Comparison of ENCODE assay signal across 1 cellular context in the genomic region with DNA sequence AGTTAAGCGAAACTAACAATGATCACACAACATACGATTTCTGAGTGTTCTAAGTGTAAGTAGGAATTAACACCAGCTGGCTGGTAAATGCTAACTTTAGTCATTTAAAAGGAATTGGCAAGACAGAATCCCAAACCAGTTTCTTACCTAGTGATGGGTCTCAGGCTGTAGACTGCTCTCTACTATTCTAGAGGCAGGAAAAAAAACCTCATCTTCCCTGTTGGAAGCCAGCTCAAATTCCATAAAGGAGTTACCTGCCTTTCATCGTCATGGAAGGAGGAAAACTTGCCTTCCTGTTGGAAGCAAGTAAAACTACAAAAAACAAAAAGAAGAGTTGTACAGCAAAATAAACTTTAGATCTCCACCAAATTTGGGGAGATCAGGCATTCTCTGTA.
TF ChIP-seq lines count a peak whose summit lies in the region.

No MANE protein-coding gene starts in this region.

TF ChIP-seq in K562, 482 proteins besides CTCF, POLR2A, EP300 and RAD21:
- TF ChIP-seq ZNF583 (CRISPR knock-in tag; IDR thresholded peaks at IDR 0.05) = no peak
- TF ChIP-seq CC2D1A (IDR thresholded peaks at IDR 0.05) = no peak
- TF ChIP-seq STAG1 (CRISPR knock-in tag; IDR thresholded peaks at IDR 0.05; ENCODE audit: borderline replicate concordance) = no peak
- TF ChIP-seq, protein P1, sequence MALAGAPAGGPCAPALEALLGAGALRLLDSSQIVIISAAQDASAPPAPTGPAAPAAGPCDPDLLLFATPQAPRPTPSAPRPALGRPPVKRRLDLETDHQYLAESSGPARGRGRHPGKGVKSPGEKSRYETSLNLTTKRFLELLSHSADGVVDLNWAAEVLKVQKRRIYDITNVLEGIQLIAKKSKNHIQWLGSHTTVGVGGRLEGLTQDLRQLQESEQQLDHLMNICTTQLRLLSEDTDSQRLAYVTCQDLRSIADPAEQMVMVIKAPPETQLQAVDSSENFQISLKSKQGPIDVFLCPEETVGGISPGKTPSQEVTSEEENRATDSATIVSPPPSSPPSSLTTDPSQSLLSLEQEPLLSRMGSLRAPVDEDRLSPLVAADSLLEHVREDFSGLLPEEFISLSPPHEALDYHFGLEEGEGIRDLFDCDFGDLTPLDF (CRISPR knock-in tag; IDR thresholded peaks at IDR 0.05) = no peak
- TF ChIP-seq MEF2D (tag; conservative IDR thresholded peaks at IDR 0.05; ENCODE audit: low read depth) = no peak
- TF ChIP-seq PHF21A (IDR thresholded peaks at IDR 0.05; ENCODE audit: borderline replicate concordance, low read depth) = no peak
